8 cellular contexts compared by ENCODE assay signal in the genomic region with DNA sequence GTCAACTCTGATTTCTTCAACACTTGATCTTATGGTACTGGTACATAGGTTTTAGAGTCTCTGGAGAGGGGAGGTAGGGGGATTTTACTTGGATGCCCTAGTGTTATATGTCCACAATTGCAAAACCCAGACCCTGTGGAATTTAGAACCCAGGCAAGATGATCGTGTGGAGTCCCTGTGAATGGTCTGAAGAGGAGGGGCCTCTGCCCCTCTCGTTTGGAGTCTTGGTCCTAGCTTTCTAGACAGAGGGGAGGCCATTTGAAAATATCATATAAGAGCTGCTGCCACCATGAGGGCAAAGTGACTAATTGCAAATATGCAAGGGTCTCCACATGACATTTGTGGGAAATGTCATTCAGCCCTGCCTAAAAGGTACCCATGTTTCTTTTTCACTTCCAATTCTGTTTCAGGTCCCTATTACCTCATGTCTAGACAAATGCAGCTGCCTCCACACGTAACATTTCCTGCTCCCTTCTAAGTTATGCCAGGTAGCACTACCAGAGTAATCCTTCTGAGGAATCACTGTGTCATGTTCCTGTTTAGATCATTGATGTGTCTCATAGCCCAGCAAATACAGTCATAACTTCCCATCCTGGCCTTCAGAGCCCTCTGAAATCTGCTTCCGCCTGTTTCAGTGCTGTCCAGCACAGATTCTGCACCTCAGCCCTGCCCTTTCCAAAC.
DNase-seq lines count a peak whose midpoint lies in the region; ATAC-seq, FAIRE-seq and TF ChIP-seq lines count a peak whose summit lies in the region.

No MANE protein-coding gene starts in this region.

- peak; percentile 56; the same call in 1 of the 2 replicates for TF ChIP-seq RAD21 in HepG2 (CRISPR knock-in tag; IDR thresholded peaks at IDR 0.05)

- H3K27me3 Mint-ChIP-seq in T-helper 17 cell: no peaks in the 10 kb centered on the region

- in situ Hi-C loops in GM13976 (cut with MboI; ENCODE audit: low sequenced_read_pairs, unreplicated experiment) (loop anchor here (5.0 kb wide), 1 partner anchor 156 kb away; a partner anchor contains a TSS), HepG2 (cut with HindIII; ENCODE audit: extremely low pct_ligation_motif_present, low pct_unique_long_range_greater_than_20kb) (loop anchor here (5.0 kb wide), 1 partner anchor 171 kb away; no protein-coding TSS in a partner anchor)

- no peak overlapping the region for H2AFZ ChIP-seq in HepG2 (ENCODE audit: low read length)

- H3K27me3 ChIP-seq in HepG2 (ENCODE audit: control insufficient read depth in 1 of 2, insufficient read depth in 2 of 2, low read length in 2 of 2): no peaks in the 10 kb centered on the region

- peaks cover 8% of the 10 kb centered on the region for H3K36me3 Mint-ChIP-seq in T-helper 17 cell (ENCODE audit: low read depth)

- no peak overlapping the region for H3K9ac ChIP-seq in HepG2 (ENCODE audit: insufficient read depth, low read depth, low read length)

- CTCF ChIA-PET in HepG2 (lab: Yijun Ruan, JAX; ENCODE audit: low intra/inter-chr PET ratio, low total read pairs): interaction anchor here (3.1 kb wide), 1 partner anchor 171 kb away, joined by 23 read pairs; no protein-coding TSS in a partner anchor

- POLR2A ChIA-PET in HepG2 (lab: Yijun Ruan, JAX): interaction anchor here (1.4 to 2.1 kb wide), 3 partner anchors 87 to 171 kb away, joined by 4 to 17 read pairs (median 6); no protein-coding TSS in a partner anchor

- TF ChIP-seq POLR2A in HepG2 (IDR thresholded peaks at IDR 0.05; ENCODE audit: insufficient read depth in 1 of 2, low read depth in 2 of 2, low read length in 2 of 2): no peak

- WGBS in HepG2 (ENCODE audit: low lambda C conversion rate): 58% methylated on average over 4 of the region's 4 CpGs

- DNase-seq in AG08395 (ENCODE audit: low spot score) (peak; percentile 62), GM13976 (ENCODE audit: low spot score) (peak; percentile 65), NCI-H1048 (lab: John Stamatoyannopoulos, UW) (peak; percentile 12), T-helper 17 cell (peak in 2 of 3 donors; percentile 12 to 19), cerebellar cortex (ENCODE audit: low spot score) (peak; percentile 68), HepG2 (ENCODE audit: low spot score) (peak; percentile 56)
- peak; percentile 6 to 56 (median 20) for DNase-seq in stimulated activated naive CD4-positive, alpha-beta T cell (lab: John Stamatoyannopoulos, UW)

- H3K36me3 ChIP-seq in HepG2 (replicated peaks in 1 of 2; ENCODE audit: control insufficient read depth in 1 of 2, insufficient read depth in 2 of 2, low read length in 2 of 2): peaks cover 8 to 45% of the 10 kb centered on the region in 2 experiments; a peak in 3 of 5 replicates

- H3K4me1 Mint-ChIP-seq in T-helper 17 cell: peaks cover 29% of the 10 kb centered on the region

- peak; percentile 51 for TF ChIP-seq CTCF in GM13976 (IDR thresholded peaks at IDR 0.05; ENCODE audit: borderline replicate concordance, control extremely low read depth, extremely low read depth, insufficient read depth, missing control alignments)
- TF ChIP-seq CTCF in HepG2 (CRISPR knock-in tag; IDR thresholded peaks at IDR 0.05): peak; percentile 79

- no TSS peak for BruUV-seq in HepG2 (replicated peaks; lab: Mats Ljungman, UMichigan)

- ATAC-seq in HG02678 (IDR thresholded peaks at IDR 0.05; ENCODE audit: unreplicated experiment): peak; percentile 83
- ATAC-seq in T-helper 17 cell: peak; percentile 86
- peak; percentile 83 for ATAC-seq in HepG2

- no peak overlapping the region for H3K27ac ChIP-seq in HepG2 (ENCODE audit: extremely low read length, insufficient read depth, low read length)

- H3K27ac Mint-ChIP-seq in T-helper 17 cell: peak overlapping the region; percentile 99

- peaks cover 42% of the 10 kb centered on the region for H3K4me1 ChIP-seq in HepG2 (ENCODE audit: insufficient read depth, low read length)

- H3K4me3 ChIP-seq in HepG2 (replicated peaks in 1 of 3; ENCODE audit: insufficient read depth in 1 of 3, low read depth in 2 of 3, low read length in 3 of 3): no peak overlapping the region

- intact Hi-C loops in HepG2 (cut with micrococcal nuclease; ENCODE audit: unreplicated experiment): loop anchor here (1.0 to 5.0 kb wide), 4 partner anchors 13 to 171 kb away; a partner anchor contains a TSS

- H3K4me3 Mint-ChIP-seq in T-helper 17 cell: no peak overlapping the region

- H3K9me3 ChIP-seq in T-helper 17 cell (ENCODE audit: control insufficient read depth, low read length, poor library complexity, severe bottlenecking) (no peaks in the 10 kb centered on the region), HepG2 (ENCODE audit: low read length) (no peaks in the 10 kb centered on the region)

- peaks cover 15% of the 10 kb centered on the region; the same call in 1 of the 2 replicates for H4K20me1 ChIP-seq in HepG2 (ENCODE audit: insufficient read depth, low read length)

- H3K4me2 ChIP-seq in HepG2 (ENCODE audit: low read depth, low read length): no peak overlapping the region

- TF ChIP-seq EP300 in HepG2 (IDR thresholded peaks at IDR 0.05; ENCODE audit: low read depth in 2 of 2, low read length in 2 of 2) (no peak), HepG2 (CRISPR knock-in tag; IDR thresholded peaks at IDR 0.05; ENCODE audit: borderline replicate concordance) (no peak)

- no peaks in the 10 kb centered on the region for H3K79me2 ChIP-seq in HepG2 (ENCODE audit: insufficient read depth, low read length)

- peak; percentile 60 for FAIRE-seq in HepG2 (lab: Jason Lieb, UNC)

TF ChIP-seq in HepG2, 621 proteins besides CTCF, POLR2A, EP300 and RAD21 (continues in another document):
- TF ChIP-seq TEAD3 (CRISPR knock-in tag; optimal IDR thresholded peaks at IDR 0.05; ENCODE audit: borderline replicate concordance) (peak; percentile 6), THYN1 (CRISPR knock-in tag; IDR thresholded peaks at IDR 0.05; ENCODE audit: borderline replicate concordance, low read depth) (no peak), TGIF2 (CRISPR knock-in tag; IDR thresholded peaks at IDR 0.05) (no peak), RBAK (CRISPR knock-in tag; IDR thresholded peaks at IDR 0.05) (no peak), KDM5A (IDR thresholded peaks at IDR 0.05; ENCODE audit: borderline replicate concordance, low read length) (no peak), ZNF468 (CRISPR knock-in tag; IDR thresholded peaks at IDR 0.05) (no peak), STAG1 (CRISPR knock-in tag; IDR thresholded peaks at IDR 0.05) (peak; percentile 79), TEAD2 (CRISPR knock-in tag; IDR thresholded peaks at IDR 0.05) (no peak), ZBTB7B (CRISPR knock-in tag; IDR thresholded peaks at IDR 0.05) (no peak)
- TF ChIP-seq, protein P1, sequence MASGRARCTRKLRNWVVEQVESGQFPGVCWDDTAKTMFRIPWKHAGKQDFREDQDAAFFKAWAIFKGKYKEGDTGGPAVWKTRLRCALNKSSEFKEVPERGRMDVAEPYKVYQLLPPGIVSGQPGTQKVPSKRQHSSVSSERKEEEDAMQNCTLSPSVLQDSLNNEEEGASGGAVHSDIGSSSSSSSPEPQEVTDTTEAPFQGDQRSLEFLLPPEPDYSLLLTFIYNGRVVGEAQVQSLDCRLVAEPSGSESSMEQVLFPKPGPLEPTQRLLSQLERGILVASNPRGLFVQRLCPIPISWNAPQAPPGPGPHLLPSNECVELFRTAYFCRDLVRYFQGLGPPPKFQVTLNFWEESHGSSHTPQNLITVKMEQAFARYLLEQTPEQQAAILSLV (CRISPR knock-in tag; IDR thresholded peaks at IDR 0.05; ENCODE audit: borderline replicate concordance): no peak
- TF ChIP-seq, protein P2, sequence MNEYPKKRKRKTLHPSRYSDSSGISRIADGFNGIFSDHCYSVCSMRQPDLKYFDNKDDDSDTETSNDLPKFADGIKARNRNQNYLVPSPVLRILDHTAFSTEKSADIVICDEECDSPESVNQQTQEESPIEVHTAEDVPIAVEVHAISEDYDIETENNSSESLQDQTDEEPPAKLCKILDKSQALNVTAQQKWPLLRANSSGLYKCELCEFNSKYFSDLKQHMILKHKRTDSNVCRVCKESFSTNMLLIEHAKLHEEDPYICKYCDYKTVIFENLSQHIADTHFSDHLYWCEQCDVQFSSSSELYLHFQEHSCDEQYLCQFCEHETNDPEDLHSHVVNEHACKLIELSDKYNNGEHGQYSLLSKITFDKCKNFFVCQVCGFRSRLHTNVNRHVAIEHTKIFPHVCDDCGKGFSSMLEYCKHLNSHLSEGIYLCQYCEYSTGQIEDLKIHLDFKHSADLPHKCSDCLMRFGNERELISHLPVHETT (CRISPR knock-in tag; conservative IDR thresholded peaks at IDR 0.05): no peak
- TF ChIP-seq, protein P3, sequence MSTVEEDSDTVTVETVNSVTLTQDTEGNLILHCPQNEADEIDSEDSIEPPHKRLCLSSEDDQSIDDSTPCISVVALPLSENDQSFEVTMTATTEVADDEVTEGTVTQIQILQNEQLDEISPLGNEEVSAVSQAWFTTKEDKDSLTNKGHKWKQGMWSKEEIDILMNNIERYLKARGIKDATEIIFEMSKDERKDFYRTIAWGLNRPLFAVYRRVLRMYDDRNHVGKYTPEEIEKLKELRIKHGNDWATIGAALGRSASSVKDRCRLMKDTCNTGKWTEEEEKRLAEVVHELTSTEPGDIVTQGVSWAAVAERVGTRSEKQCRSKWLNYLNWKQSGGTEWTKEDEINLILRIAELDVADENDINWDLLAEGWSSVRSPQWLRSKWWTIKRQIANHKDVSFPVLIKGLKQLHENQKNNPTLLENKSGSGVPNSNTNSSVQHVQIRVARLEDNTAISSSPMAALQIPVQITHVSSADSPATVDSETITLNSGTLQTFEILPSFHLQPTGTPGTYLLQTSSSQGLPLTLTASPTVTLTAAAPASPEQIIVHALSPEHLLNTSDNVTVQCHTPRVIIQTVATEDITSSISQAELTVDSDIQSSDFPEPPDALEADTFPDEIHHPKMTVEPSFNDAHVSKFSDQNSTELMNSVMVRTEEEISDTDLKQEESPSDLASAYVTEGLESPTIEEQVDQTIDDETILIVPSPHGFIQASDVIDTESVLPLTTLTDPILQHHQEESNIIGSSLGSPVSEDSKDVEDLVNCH (CRISPR knock-in tag; IDR thresholded peaks at IDR 0.05): no peak
- TF ChIP-seq, protein P4, sequence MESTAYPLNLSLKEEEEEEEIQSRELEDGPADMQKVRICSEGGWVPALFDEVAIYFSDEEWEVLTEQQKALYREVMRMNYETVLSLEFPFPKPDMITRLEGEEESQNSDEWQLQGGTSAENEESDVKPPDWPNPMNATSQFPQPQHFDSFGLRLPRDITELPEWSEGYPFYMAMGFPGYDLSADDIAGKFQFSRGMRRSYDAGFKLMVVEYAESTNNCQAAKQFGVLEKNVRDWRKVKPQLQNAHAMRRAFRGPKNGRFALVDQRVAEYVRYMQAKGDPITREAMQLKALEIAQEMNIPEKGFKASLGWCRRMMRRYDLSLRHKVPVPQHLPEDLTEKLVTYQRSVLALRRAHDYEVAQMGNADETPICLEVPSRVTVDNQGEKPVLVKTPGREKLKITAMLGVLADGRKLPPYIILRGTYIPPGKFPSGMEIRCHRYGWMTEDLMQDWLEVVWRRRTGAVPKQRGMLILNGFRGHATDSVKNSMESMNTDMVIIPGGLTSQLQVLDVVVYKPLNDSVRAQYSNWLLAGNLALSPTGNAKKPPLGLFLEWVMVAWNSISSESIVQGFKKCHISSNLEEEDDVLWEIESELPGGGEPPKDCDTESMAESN (CRISPR knock-in tag; conservative IDR thresholded peaks at IDR 0.05): no peak

Comparison
In these comparisons a context has a peak if more than half of its experiments do, and no peak if none do; other contexts are left out.
1. DNase-seq: peak in every context shown above with its lines; median percentile 68 in cerebellar cortex; 65 in GM13976; 62 in AG08395; 56 in HepG2; 20 in stimulated activated naive CD4-positive, alpha-beta T cell; 16 in T-helper 17 cell; 12 in NCI-H1048.